ENCODE assay signal across 23 cellular contexts in the genomic region with DNA sequence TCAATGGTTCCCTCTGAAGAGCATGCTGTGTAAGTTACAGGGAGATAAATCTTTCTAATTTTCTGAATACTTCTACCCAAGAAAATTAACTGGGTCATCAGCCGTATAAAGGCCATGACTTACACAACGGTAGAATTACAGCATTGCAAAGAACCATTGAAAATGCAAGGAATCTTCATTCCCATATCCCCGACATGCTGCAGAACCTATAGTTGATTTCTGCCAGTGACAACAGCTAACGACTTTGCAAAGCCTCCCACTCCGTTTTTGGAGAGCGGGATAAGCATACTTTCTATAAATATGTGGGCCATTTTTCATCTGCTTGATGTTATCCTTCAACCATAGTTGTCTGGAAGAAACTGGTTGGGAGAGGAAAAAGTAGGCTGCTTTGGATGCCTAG. TPM values are rescaled to one million over a fixed set of nuclear protein-coding genes. Genes with fewer than 3 reads are reported as not detected.
A peak's percentile ranks its signal among the peaks of the same experiment; 100 is the strongest.
DNase-seq lines count a peak whose midpoint lies in the region; ATAC-seq and TF ChIP-seq lines count a peak whose summit lies in the region.
"Had no signal": no experiment of that assay in that cellular context is flagged by ENCODE, and none has a peak within 500 bp of the region (broad histone marks: within the 10 kb centered on the region; RNA-seq: fewer than 3 reads in every experiment).

No MANE protein-coding gene starts in this region.

- no peak for TF ChIP-seq EP300 in gastroesophageal sphincter (IDR thresholded peaks at IDR 0.05)
- no peak for TF ChIP-seq EP300 in sigmoid colon (IDR thresholded peaks at IDR 0.05)

- DNase-seq in sigmoid colon, result no peak
- DNase-seq in uterus, result no peak
- no peak for DNase-seq in DMS153 treated with DMSO at 0.1 percent for 48 hours (lab: John Stamatoyannopoulos, UW; ENCODE audit: unreplicated experiment)
- DNase-seq in SW480 (ENCODE audit: low spot score), result no peak
- DNase-seq in CD1c-positive myeloid dendritic cell (ENCODE audit: extremely low spot score), result no peak
- no peak for DNase-seq in osteoblast (ENCODE audit: insufficient read length, low spot score, missing footprints)
- DNase-seq: C1 segment of cervical spinal cord; Caco-2; CD4-positive, CD25-positive, alpha-beta regulatory T cell; CD8-positive, alpha-beta T cell; DMS153; DMS79; EL; GDM1; GOT3; HFFc6 had no signal

- ATAC-seq in gastroesophageal sphincter, result no peak
- ATAC-seq: CD8-positive, alpha-beta T cell; GM12878 had no signal

- H3K4me2 ChIP-seq in osteoblast (ENCODE audit: insufficient read depth, low read length), result no peak overlapping the region

- no peaks in the 10 kb centered on the region for H3K79me2 ChIP-seq in osteoblast (ENCODE audit: insufficient read depth, low read length)

- H3K27ac ChIP-seq in gastroesophageal sphincter (peak overlapping the region; percentile 81 to 93 (median 82)), muscle layer of duodenum (ENCODE audit: low read length) (peak overlapping the region; percentile 87), sigmoid colon (peak overlapping the region; percentile 81 to 94 (median 87)), uterus (peak overlapping the region; percentile 83 to 94), osteoblast (ENCODE audit: low read depth, low read length) (no peak overlapping the region)

- intact Hi-C loops in sigmoid colon (cut with DNase I) (no loop called here), uterus (cut with DNase I; ENCODE audit: low total_unique reads) (loop anchor here (10.0 kb wide), 1 partner anchor 84 kb away; the partner anchor contains the start of gene PRUNE2)

- TF ChIP-seq CTCF in gastroesophageal sphincter (IDR thresholded peaks at IDR 0.05) (no peak), sigmoid colon (IDR thresholded peaks at IDR 0.05) (no peak), uterus (IDR thresholded peaks at IDR 0.05) (no peak), osteoblast (IDR thresholded peaks at IDR 0.05; ENCODE audit: extremely low read depth, low read depth, low read length) (no peak)

- WGBS in gastroesophageal sphincter (ENCODE audit: low coverage in 1 of 2), 2 donors, result 27 to 43% methylated on average over 6 of the region's 6 CpGs
- 83 to 92% methylated on average over 6 of the region's 6 CpGs for WGBS in sigmoid colon, 2 donors

- H3K4me3 ChIP-seq in gastroesophageal sphincter (no peak overlapping the region), muscle layer of duodenum (ENCODE audit: low read depth in 1 of 2, low read length in 2 of 2) (no peak overlapping the region), sigmoid colon (no peak overlapping the region), uterus (no peak overlapping the region), osteoblast (ENCODE audit: insufficient read depth, low read length) (no peak overlapping the region)
- H3K4me3 ChIP-seq: GM12878, HAP-1 had no signal

- no peak overlapping the region for H2AFZ ChIP-seq in osteoblast (ENCODE audit: low read length)

- H3K27me3 ChIP-seq in gastroesophageal sphincter, result no peaks in the 10 kb centered on the region
- H3K27me3 ChIP-seq in muscle layer of duodenum (ENCODE audit: low read depth, low read length), result no peaks in the 10 kb centered on the region
- no peaks in the 10 kb centered on the region for H3K27me3 ChIP-seq in sigmoid colon
- H3K27me3 ChIP-seq in uterus, result no peaks in the 10 kb centered on the region
- H3K27me3 ChIP-seq in osteoblast (ENCODE audit: insufficient read depth, low read length), result no peaks in the 10 kb centered on the region

- H3K9me3 ChIP-seq in gastroesophageal sphincter (no peaks in the 10 kb centered on the region), muscle layer of duodenum (ENCODE audit: control insufficient read depth in 1 of 2, low read length in 2 of 2) (no peaks in the 10 kb centered on the region), sigmoid colon (no peaks in the 10 kb centered on the region), uterus (no peaks in the 10 kb centered on the region), osteoblast (ENCODE audit: low read depth, low read length) (no peaks in the 10 kb centered on the region)
- H3K9me3 ChIP-seq: Caco-2, HAP-1 had no signal

- peaks cover 0 to 76% (median 13%) of the 10 kb centered on the region in 3 donors for H3K4me1 ChIP-seq in gastroesophageal sphincter
- peaks cover 4 to 8% of the 10 kb centered on the region in 2 donors for H3K4me1 ChIP-seq in muscle layer of duodenum (ENCODE audit: control insufficient read depth in 1 of 2, insufficient read depth in 2 of 2, low read length in 2 of 2)
- peaks cover 0 to 67% (median 43%) of the 10 kb centered on the region in 4 donors for H3K4me1 ChIP-seq in sigmoid colon
- peaks cover 0 to 12% of the 10 kb centered on the region in 2 donors for H3K4me1 ChIP-seq in uterus
- peaks cover 22% of the 10 kb centered on the region for H3K4me1 ChIP-seq in osteoblast (ENCODE audit: insufficient read depth, low read length)
- H3K4me1 ChIP-seq: Caco-2, HAP-1 had no signal

- H4K20me1 ChIP-seq in osteoblast (ENCODE audit: insufficient read depth, low read length), result no peaks in the 10 kb centered on the region

- H3K36me3 ChIP-seq in gastroesophageal sphincter (peaks cover 0 to 27% of the 10 kb centered on the region in 2 donors), muscle layer of duodenum (ENCODE audit: control insufficient read depth in 1 of 2, insufficient read depth in 2 of 2, low read length in 2 of 2) (peaks cover 0 to 9% of the 10 kb centered on the region in 2 donors), sigmoid colon (peaks cover 0 to 26% (median 7%) of the 10 kb centered on the region in 4 donors), uterus (no peaks in the 10 kb centered on the region), osteoblast (ENCODE audit: insufficient read depth, low read length) (no peaks in the 10 kb centered on the region)
- H3K36me3 ChIP-seq: HAP-1 had no signal

- no peak for TF ChIP-seq POLR2A in gastroesophageal sphincter (IDR thresholded peaks at IDR 0.05)
- TF ChIP-seq POLR2A in sigmoid colon (IDR thresholded peaks at IDR 0.05), result no peak
- TF ChIP-seq POLR2A in uterus (IDR thresholded peaks at IDR 0.05), result no peak

RNA-seq across cellular contexts. Expression of gene PCA3, which starts 56.2 kb away (rescaled TPM):
- total RNA-seq in gastroesophageal sphincter, result under 1 TPM in 3 of 4 donors, not detected in 1; 0.16 to 0.40 (median 0.27) TPM
- total RNA-seq in sigmoid colon, result under 1 TPM in 2 of 4 donors, not detected in 2; under 0.01 to 0.28 TPM
- under 1 TPM in 2 of 3 donors, not detected in 1; 0.60 to 0.79 TPM for polyA plus RNA-seq in sigmoid colon
- total RNA-seq in uterus, result under 1 TPM in 1 of 4 donors, not detected in 3; 0.43 TPM
- total RNA-seq in osteoblast, result under 0.01 and 0.36 TPM in 2 replicates
- total RNA-seq: A172; A673; Caco-2; CD4-positive, CD25-positive, alpha-beta regulatory T cell; CD8-positive, alpha-beta T cell; GM12878; HFFc6 had no signal
- polyA plus RNA-seq: BJ; CD4-positive, CD25-positive, alpha-beta regulatory T cell had no signal
